Comparison of ENCODE assay signal across 8 cellular contexts in genomic region chrX:1391707-1392375, GRCh38. TPM values are rescaled to one million over a fixed set of nuclear protein-coding genes. Genes with fewer than 3 reads are reported as not detected.
DNase-seq lines count a peak whose midpoint lies in the region; ATAC-seq and TF ChIP-seq lines count a peak whose summit lies in the region.

TSS of gene SLC25A6 (minus strand) at chrX:1392113. CDS start at chrX:1392009, 104 bp downstream.

- intact Hi-C loops in activated CD4-positive, alpha-beta T cell treated with anti-CD3 and anti-CD28 coated beads for 36 hours (cut with DNase I, micrococcal nuclease): loop anchor here (1.0 to 5.0 kb wide), 13 partner anchors 61 to 1300 kb away; partner anchors contain the start of genes AKAP17A (in 1 of the 2), CD99 (in 1 of the 2), GTPBP6 (in 1 of the 2) and PLCXD1 (in 1 of the 2)
- intact Hi-C loops in dorsolateral prefrontal cortex (cut with DNase I): loop anchor here (5.0 to 10.0 kb wide), 4 partner anchors 60 to 203 kb away; partner anchors contain the start of genes AKAP17A (in 2 of the 2) and ASMTL (in 2 of the 2)

- DNase-seq in ACHN (peak; percentile 85), GM19238 (ENCODE audit: insufficient read length, low spot score) (peak; percentile 99), dorsolateral prefrontal cortex (peak; percentile 98 to 100 (median 99)), lung microvascular endothelial cell (ENCODE audit: low read depth in 2 of 2) (peak; percentile 96 to 99), NCI-H2196 treated with DMSO at 0.1 percent for 48 hours (lab: John Stamatoyannopoulos, UW; ENCODE audit: unreplicated experiment) (no peak)
- peak; percentile 100 for DNase-seq in activated CD4-positive, alpha-beta T cell treated with anti-CD3 and anti-CD28 coated beads for 36 hours
- peak; percentile 99 for DNase-seq in stimulated activated CD8-positive, alpha-beta memory T cell treated with anti-CD3 and anti-CD28 coated beads, Interleukin-12 subunit alpha, Interleukin-12 subunit beta, amount 100 ng/mL, for 24 hours (ENCODE audit: extremely low read depth)

- ATAC-seq in HG03457 (IDR thresholded peaks at IDR 0.05; ENCODE audit: unreplicated experiment): peak; percentile 93
- peak; percentile 98 for ATAC-seq in activated CD4-positive, alpha-beta T cell treated with anti-CD3 and anti-CD28 coated beads for 36 hours

- POLR2A ChIA-PET in activated CD4-positive, alpha-beta T cell treated with anti-CD3 and anti-CD28 coated beads for 36 hours (lab: Charles Lee): no interaction called here

- peaks cover 63% of the 10 kb centered on the region for H3K36me3 Mint-ChIP-seq in activated CD4-positive, alpha-beta T cell treated with anti-CD3 and anti-CD28 coated beads for 36 hours (ENCODE audit: low read depth)

- H3K27ac ChIP-seq in dorsolateral prefrontal cortex: peak within 1 kb of the TSS; percentile 73 to 100 (median 97)

- H3K4me1 Mint-ChIP-seq in activated CD4-positive, alpha-beta T cell treated with anti-CD3 and anti-CD28 coated beads for 36 hours: peaks cover 58% of the 10 kb centered on the region

- H3K9me3 Mint-ChIP-seq in activated CD4-positive, alpha-beta T cell treated with anti-CD3 and anti-CD28 coated beads for 36 hours (ENCODE audit: low read depth): no peaks in the 10 kb centered on the region

- in situ Hi-C loops in ACHN (cut with HindIII; ENCODE audit: low pct_ligation_motif_present, low pct_unique_long_range_greater_than_20kb, low sequenced_read_pairs): no loop called here

- H3K27me3 Mint-ChIP-seq in activated CD4-positive, alpha-beta T cell treated with anti-CD3 and anti-CD28 coated beads for 36 hours: no peaks in the 10 kb centered on the region

- peak in 9 of 56 donors; percentile 6 to 28 (median 15) for TF ChIP-seq CTCF in dorsolateral prefrontal cortex (IDR thresholded peaks at IDR 0.05 in 54 of 56, conservative IDR thresholded peaks at IDR 0.05 in 2 of 56; ENCODE audit: low read depth in 1 of 56, partially characterized antibody in 56 of 56)

- no peaks in the 10 kb centered on the region for H3K27me3 ChIP-seq in dorsolateral prefrontal cortex

- peak within 1 kb of the TSS; percentile 82 for H3K4me3 Mint-ChIP-seq in activated CD4-positive, alpha-beta T cell treated with anti-CD3 and anti-CD28 coated beads for 36 hours

- peak within 1 kb of the TSS; percentile 68 to 100 (median 99) for H3K4me3 ChIP-seq in dorsolateral prefrontal cortex

- peak within 1 kb of the TSS; percentile 92 for H3K27ac Mint-ChIP-seq in activated CD4-positive, alpha-beta T cell treated with anti-CD3 and anti-CD28 coated beads for 36 hours

- CTCF ChIA-PET in activated CD4-positive, alpha-beta T cell treated with anti-CD3 and anti-CD28 coated beads for 36 hours (lab: Charles Lee): no interaction called here

RNA-seq across cellular contexts. Expression of gene SLC25A6, which starts in this region (rescaled TPM):
- total RNA-seq in activated CD4-positive, alpha-beta T cell treated with anti-CD3 and anti-CD28 coated beads for 36 hours: 100 to 1,000 TPM; 396 to 456 TPM
- 100 to 1,000 TPM; 158 to 287 (median 202) TPM for total RNA-seq in dorsolateral prefrontal cortex
- 153 and 193 TPM in 2 replicates for total RNA-seq in lung microvascular endothelial cell
